Comparison of ENCODE assay signal across 8 cellular contexts in genomic region chr10:69861251-69862240, GRCh38. TPM values are rescaled to one million over a fixed set of nuclear protein-coding genes. Genes with fewer than 3 reads are reported as not detected.
A peak's percentile ranks its signal among the peaks of the same experiment; 100 is the strongest.
DNase-seq lines count a peak whose midpoint lies in the region; ATAC-seq lines count a peak whose summit lies in the region.

No MANE protein-coding gene starts in this region.

- no peak for ATAC-seq in GM19452 (IDR thresholded peaks at IDR 0.05; ENCODE audit: unreplicated experiment)
- ATAC-seq in HG03135 (IDR thresholded peaks at IDR 0.05; ENCODE audit: unreplicated experiment), result no peak
- ATAC-seq in HG02798 (IDR thresholded peaks at IDR 0.05; ENCODE audit: poor library complexity, unreplicated experiment), result no peak

- no peak overlapping the region for H3K4me3 ChIP-seq in Jurkat, Clone E6-1 (ENCODE audit: low read length)

- DNase-seq in DMS79 treated with DMSO at 0.1 percent for 48 hours (lab: John Stamatoyannopoulos, UW) (peak; percentile 10), astrocyte of the hippocampus (ENCODE audit: low read depth, low spot score) (peak; percentile 93), mucosa of gallbladder (ENCODE audit: low spot score) (peak; percentile 38), GM19238 (ENCODE audit: insufficient read length, low spot score) (no peak)
- peak; percentile 65 for DNase-seq in Jurkat, Clone E6-1 (ENCODE audit: low read depth, low spot score)

RNA-seq across cellular contexts. Expression of gene COL13A1, which starts 59.8 kb away (rescaled TPM):
- not detected for polyA plus RNA-seq in Jurkat, Clone E6-1 (2012; ENCODE audit: insufficient read depth, insufficient read length)
- 2.5 TPM for total RNA-seq in mucosa of gallbladder
